ENCODE assay signal across 1 cellular context in genomic region chr1:22257286-22258275, GRCh38.
TF ChIP-seq lines count a peak whose summit lies in the region.

No MANE protein-coding gene starts in this region.

TF ChIP-seq in H1, 55 proteins besides CTCF, POLR2A, EP300 and RAD21 (continued from another document):
- TF ChIP-seq, protein P1, sequence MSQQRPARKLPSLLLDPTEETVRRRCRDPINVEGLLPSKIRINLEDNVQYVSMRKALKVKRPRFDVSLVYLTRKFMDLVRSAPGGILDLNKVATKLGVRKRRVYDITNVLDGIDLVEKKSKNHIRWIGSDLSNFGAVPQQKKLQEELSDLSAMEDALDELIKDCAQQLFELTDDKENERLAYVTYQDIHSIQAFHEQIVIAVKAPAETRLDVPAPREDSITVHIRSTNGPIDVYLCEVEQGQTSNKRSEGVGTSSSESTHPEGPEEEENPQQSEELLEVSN (IDR thresholded peaks at IDR 0.05): no peak
- TF ChIP-seq CBX8 (IDR thresholded peaks at IDR 0.05; ENCODE audit: borderline replicate concordance, low read depth, low read length) (no peak), EGR1 (IDR thresholded peaks at IDR 0.05; ENCODE audit: borderline replicate concordance, low read depth, low read length) (no peak), NRF1 (IDR thresholded peaks at IDR 0.05; ENCODE audit: low read depth, low read length) (no peak), TBP (IDR thresholded peaks at IDR 0.05; ENCODE audit: low read depth, low read length) (no peak)
